In the genomic region with DNA sequence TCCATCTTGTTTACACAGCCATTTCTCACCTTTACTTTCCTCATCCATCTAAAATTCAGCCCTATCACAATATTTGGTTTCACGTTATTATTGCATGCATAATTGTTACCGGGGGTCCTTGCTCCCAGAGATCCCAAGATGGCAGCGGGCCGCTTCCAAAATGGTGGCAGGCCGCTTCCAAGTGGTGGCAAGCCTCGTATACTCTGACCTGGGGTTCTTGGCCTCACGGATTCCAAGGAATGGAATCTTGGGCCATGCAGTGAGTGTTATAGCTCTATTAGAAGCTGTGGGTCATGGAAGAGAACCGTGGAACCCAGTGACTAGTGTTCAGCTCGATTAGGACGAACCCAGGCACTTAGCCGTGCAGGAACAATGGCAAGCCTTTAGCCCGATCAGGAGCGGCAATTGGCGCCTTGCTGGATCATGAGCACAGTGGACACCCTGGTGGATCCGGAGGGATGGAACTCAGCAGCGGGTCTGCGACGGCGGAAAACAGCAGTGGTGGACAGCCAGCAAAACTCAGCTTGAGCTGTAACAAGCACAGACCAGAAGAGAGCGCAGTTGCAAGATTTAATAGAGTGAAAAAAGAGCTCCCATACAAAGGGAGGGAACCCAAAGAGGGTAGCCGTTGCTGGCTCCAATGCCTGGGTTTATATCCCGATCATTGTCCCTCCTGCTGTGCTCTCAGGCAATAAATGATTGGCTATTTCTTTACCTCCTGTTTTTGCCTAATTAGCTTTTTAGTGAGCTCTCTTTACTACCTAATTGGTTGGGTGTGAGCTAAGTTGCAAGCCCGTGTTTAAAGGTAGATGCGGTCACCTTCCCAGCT, we compare ENCODE assay signal across 1 cellular context.
A peak's percentile ranks its signal among the peaks of the same experiment; 100 is the strongest.
TF ChIP-seq lines count a peak whose summit lies in the region.

No MANE protein-coding gene starts in this region.

TF ChIP-seq in WTC11, 78 proteins besides CTCF, POLR2A, EP300 and RAD21 (continued from another document):
- TF ChIP-seq, protein P1, sequence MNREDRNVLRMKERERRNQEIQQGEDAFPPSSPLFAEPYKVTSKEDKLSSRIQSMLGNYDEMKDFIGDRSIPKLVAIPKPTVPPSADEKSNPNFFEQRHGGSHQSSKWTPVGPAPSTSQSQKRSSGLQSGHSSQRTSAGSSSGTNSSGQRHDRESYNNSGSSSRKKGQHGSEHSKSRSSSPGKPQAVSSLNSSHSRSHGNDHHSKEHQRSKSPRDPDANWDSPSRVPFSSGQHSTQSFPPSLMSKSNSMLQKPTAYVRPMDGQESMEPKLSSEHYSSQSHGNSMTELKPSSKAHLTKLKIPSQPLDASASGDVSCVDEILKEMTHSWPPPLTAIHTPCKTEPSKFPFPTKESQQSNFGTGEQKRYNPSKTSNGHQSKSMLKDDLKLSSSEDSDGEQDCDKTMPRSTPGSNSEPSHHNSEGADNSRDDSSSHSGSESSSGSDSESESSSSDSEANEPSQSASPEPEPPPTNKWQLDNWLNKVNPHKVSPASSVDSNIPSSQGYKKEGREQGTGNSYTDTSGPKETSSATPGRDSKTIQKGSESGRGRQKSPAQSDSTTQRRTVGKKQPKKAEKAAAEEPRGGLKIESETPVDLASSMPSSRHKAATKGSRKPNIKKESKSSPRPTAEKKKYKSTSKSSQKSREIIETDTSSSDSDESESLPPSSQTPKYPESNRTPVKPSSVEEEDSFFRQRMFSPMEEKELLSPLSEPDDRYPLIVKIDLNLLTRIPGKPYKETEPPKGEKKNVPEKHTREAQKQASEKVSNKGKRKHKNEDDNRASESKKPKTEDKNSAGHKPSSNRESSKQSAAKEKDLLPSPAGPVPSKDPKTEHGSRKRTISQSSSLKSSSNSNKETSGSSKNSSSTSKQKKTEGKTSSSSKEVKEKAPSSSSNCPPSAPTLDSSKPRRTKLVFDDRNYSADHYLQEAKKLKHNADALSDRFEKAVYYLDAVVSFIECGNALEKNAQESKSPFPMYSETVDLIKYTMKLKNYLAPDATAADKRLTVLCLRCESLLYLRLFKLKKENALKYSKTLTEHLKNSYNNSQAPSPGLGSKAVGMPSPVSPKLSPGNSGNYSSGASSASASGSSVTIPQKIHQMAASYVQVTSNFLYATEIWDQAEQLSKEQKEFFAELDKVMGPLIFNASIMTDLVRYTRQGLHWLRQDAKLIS (CRISPR knock-in tag; IDR thresholded peaks at IDR 0.05; ENCODE audit: borderline replicate concordance) = peak; percentile 58; the same call in 1 of the 2 replicates
- TF ChIP-seq EMX1 (CRISPR knock-in tag; IDR thresholded peaks at IDR 0.05) (peak; percentile 89), ZNF671 (CRISPR knock-in tag; IDR thresholded peaks at IDR 0.05) (peak; percentile 95), SMAD3 (CRISPR knock-in tag; IDR thresholded peaks at IDR 0.05; ENCODE audit: borderline replicate concordance) (0 out of 2 replicates have a peak, but pooled peaks have one; percentile 44), PRRX2 (CRISPR knock-in tag; IDR thresholded peaks at IDR 0.05) (peak; percentile 94; the same call in 1 of the 2 replicates), NFATC4 (CRISPR knock-in tag; IDR thresholded peaks at IDR 0.05) (peak; percentile 89), ETV6 (CRISPR knock-in tag; IDR thresholded peaks at IDR 0.05) (0 out of 2 replicates have a peak, but pooled peaks have one; percentile 16), FOXP1 (CRISPR knock-in tag; IDR thresholded peaks at IDR 0.05; ENCODE audit: borderline replicate concordance) (peak; percentile 62; the same call in 1 of the 2 replicates), CREB1 (CRISPR knock-in tag; IDR thresholded peaks at IDR 0.05) (0 out of 2 replicates have a peak, but pooled peaks have one; percentile 36), NR3C1 (CRISPR knock-in tag; conservative IDR thresholded peaks at IDR 0.05; ENCODE audit: low read depth) (0 out of 2 replicates have a peak, but pooled peaks have one; percentile 15)
- TF ChIP-seq, protein P2, sequence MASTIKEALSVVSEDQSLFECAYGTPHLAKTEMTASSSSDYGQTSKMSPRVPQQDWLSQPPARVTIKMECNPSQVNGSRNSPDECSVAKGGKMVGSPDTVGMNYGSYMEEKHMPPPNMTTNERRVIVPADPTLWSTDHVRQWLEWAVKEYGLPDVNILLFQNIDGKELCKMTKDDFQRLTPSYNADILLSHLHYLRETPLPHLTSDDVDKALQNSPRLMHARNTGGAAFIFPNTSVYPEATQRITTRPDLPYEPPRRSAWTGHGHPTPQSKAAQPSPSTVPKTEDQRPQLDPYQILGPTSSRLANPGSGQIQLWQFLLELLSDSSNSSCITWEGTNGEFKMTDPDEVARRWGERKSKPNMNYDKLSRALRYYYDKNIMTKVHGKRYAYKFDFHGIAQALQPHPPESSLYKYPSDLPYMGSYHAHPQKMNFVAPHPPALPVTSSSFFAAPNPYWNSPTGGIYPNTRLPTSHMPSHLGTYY (CRISPR knock-in tag; IDR thresholded peaks at IDR 0.05) = peak; percentile 82
- TF ChIP-seq, protein P3, sequence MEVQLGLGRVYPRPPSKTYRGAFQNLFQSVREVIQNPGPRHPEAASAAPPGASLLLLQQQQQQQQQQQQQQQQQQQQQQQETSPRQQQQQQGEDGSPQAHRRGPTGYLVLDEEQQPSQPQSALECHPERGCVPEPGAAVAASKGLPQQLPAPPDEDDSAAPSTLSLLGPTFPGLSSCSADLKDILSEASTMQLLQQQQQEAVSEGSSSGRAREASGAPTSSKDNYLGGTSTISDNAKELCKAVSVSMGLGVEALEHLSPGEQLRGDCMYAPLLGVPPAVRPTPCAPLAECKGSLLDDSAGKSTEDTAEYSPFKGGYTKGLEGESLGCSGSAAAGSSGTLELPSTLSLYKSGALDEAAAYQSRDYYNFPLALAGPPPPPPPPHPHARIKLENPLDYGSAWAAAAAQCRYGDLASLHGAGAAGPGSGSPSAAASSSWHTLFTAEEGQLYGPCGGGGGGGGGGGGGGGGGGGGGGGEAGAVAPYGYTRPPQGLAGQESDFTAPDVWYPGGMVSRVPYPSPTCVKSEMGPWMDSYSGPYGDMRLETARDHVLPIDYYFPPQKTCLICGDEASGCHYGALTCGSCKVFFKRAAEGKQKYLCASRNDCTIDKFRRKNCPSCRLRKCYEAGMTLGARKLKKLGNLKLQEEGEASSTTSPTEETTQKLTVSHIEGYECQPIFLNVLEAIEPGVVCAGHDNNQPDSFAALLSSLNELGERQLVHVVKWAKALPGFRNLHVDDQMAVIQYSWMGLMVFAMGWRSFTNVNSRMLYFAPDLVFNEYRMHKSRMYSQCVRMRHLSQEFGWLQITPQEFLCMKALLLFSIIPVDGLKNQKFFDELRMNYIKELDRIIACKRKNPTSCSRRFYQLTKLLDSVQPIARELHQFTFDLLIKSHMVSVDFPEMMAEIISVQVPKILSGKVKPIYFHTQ (CRISPR knock-in tag; IDR thresholded peaks at IDR 0.05) = peak; percentile 96
- TF ChIP-seq, protein P4, sequence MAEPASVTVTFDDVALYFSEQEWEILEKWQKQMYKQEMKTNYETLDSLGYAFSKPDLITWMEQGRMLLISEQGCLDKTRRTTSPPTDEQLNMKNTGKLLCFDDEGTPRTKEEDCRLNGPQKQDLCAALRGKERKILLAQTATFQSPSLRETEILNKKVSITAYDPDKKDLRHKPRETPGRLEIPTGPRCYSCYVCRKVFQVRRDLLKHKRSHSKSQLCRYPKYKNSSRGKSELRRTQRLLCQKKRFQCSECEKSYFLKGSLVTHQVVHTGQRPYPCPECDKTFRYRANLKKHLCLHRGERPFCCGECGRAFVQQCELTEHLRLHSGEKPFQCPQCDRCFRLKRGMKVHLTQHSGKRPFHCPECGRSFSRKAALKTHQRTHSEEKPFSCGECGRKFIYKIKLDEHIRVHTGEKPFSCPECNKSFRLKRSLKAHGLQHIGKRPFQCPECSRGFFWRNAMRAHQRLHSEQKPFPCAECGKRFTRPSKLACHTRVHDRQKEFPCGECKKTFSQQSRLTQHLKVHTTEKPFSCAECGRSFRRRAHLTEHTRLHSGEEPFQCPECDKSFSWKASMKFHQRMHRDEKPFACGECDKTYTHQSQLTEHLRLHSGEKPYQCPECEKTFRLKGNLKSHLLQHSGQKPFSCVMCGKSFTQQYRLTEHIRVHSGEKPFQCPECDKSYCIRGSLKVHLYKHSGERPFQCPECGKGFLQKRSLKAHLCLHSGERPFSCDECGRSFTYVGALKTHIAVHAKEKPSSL (CRISPR knock-in tag; conservative IDR thresholded peaks at IDR 0.05) = peak; percentile 96
- TF ChIP-seq, protein P5, sequence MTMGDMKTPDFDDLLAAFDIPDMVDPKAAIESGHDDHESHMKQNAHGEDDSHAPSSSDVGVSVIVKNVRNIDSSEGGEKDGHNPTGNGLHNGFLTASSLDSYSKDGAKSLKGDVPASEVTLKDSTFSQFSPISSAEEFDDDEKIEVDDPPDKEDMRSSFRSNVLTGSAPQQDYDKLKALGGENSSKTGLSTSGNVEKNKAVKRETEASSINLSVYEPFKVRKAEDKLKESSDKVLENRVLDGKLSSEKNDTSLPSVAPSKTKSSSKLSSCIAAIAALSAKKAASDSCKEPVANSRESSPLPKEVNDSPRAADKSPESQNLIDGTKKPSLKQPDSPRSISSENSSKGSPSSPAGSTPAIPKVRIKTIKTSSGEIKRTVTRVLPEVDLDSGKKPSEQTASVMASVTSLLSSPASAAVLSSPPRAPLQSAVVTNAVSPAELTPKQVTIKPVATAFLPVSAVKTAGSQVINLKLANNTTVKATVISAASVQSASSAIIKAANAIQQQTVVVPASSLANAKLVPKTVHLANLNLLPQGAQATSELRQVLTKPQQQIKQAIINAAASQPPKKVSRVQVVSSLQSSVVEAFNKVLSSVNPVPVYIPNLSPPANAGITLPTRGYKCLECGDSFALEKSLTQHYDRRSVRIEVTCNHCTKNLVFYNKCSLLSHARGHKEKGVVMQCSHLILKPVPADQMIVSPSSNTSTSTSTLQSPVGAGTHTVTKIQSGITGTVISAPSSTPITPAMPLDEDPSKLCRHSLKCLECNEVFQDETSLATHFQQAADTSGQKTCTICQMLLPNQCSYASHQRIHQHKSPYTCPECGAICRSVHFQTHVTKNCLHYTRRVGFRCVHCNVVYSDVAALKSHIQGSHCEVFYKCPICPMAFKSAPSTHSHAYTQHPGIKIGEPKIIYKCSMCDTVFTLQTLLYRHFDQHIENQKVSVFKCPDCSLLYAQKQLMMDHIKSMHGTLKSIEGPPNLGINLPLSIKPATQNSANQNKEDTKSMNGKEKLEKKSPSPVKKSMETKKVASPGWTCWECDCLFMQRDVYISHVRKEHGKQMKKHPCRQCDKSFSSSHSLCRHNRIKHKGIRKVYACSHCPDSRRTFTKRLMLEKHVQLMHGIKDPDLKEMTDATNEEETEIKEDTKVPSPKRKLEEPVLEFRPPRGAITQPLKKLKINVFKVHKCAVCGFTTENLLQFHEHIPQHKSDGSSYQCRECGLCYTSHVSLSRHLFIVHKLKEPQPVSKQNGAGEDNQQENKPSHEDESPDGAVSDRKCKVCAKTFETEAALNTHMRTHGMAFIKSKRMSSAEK (CRISPR knock-in tag; IDR thresholded peaks at IDR 0.05; ENCODE audit: borderline replicate concordance) = peak; percentile 13; the same call in 1 of the 2 replicates
- TF ChIP-seq, protein P6, sequence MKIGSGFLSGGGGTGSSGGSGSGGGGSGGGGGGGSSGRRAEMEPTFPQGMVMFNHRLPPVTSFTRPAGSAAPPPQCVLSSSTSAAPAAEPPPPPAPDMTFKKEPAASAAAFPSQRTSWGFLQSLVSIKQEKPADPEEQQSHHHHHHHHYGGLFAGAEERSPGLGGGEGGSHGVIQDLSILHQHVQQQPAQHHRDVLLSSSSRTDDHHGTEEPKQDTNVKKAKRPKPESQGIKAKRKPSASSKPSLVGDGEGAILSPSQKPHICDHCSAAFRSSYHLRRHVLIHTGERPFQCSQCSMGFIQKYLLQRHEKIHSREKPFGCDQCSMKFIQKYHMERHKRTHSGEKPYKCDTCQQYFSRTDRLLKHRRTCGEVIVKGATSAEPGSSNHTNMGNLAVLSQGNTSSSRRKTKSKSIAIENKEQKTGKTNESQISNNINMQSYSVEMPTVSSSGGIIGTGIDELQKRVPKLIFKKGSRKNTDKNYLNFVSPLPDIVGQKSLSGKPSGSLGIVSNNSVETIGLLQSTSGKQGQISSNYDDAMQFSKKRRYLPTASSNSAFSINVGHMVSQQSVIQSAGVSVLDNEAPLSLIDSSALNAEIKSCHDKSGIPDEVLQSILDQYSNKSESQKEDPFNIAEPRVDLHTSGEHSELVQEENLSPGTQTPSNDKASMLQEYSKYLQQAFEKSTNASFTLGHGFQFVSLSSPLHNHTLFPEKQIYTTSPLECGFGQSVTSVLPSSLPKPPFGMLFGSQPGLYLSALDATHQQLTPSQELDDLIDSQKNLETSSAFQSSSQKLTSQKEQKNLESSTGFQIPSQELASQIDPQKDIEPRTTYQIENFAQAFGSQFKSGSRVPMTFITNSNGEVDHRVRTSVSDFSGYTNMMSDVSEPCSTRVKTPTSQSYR (CRISPR knock-in tag; IDR thresholded peaks at IDR 0.05) = peak; percentile 12; the same call in 1 of the 2 replicates
- TF ChIP-seq, protein P7, sequence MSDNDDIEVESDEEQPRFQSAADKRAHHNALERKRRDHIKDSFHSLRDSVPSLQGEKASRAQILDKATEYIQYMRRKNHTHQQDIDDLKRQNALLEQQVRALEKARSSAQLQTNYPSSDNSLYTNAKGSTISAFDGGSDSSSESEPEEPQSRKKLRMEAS (CRISPR knock-in tag; IDR thresholded peaks at IDR 0.05) = peak; percentile 46; the same call in 1 of the 2 replicates
- TF ChIP-seq, protein P8, sequence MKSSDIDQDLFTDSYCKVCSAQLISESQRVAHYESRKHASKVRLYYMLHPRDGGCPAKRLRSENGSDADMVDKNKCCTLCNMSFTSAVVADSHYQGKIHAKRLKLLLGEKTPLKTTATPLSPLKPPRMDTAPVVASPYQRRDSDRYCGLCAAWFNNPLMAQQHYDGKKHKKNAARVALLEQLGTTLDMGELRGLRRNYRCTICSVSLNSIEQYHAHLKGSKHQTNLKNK (CRISPR knock-in tag; IDR thresholded peaks at IDR 0.05) = peak; percentile 85
- TF ChIP-seq, protein P9, sequence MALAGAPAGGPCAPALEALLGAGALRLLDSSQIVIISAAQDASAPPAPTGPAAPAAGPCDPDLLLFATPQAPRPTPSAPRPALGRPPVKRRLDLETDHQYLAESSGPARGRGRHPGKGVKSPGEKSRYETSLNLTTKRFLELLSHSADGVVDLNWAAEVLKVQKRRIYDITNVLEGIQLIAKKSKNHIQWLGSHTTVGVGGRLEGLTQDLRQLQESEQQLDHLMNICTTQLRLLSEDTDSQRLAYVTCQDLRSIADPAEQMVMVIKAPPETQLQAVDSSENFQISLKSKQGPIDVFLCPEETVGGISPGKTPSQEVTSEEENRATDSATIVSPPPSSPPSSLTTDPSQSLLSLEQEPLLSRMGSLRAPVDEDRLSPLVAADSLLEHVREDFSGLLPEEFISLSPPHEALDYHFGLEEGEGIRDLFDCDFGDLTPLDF (CRISPR knock-in tag; IDR thresholded peaks at IDR 0.05) = 0 out of 2 replicates have a peak, but pooled peaks have one; percentile 23
